In the genomic region with DNA sequence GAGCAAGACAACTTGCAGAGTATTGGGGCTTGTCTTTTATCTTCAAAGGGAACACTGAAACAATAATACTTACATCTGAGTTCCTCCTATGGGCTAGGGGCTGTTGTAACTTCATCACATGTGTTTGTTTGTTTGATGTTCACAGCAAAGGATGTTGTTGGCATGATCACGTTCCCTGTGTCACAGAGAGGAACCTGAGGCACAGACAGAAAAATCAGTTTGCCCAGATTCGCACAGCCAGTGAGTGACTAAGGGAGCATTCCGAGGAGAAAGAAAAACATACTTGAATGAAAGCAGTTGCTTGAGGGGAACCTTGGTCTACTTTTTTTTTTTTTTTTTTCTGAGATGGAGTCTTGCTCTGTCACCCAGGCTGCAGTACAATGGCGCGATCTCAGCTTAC, we compare ENCODE assay signal across 25 cellular contexts.
DNase-seq lines count a peak whose midpoint lies in the region; ATAC-seq, FAIRE-seq and TF ChIP-seq lines count a peak whose summit lies in the region.
"Had no signal": no experiment of that assay in that cellular context is flagged by ENCODE, and none has a peak within 500 bp of the region (broad histone marks: within the 10 kb centered on the region; RNA-seq: fewer than 3 reads in every experiment).

No MANE protein-coding gene starts in this region.

- no peak overlapping the region for H3K4me3 Mint-ChIP-seq in osteocyte (ENCODE audit: unreplicated experiment)
- H3K4me3 Mint-ChIP-seq: activated naive CD8-positive, alpha-beta T cell treated with anti-CD3 and anti-CD28 coated beads, Interleukin-2, amount 10 ng/mL, durations not matched to agents 7 days and 5 days; natural killer cell treated with Interleukin-12 subunit alpha and Interleukin-12 subunit beta and Interleukin-15 and Interleukin-18, amount 100 ng/mL, for 72 hours; stimulated activated naive CD8-positive, alpha-beta T cell treated with anti-CD3 and anti-CD28 coated beads, Interleukin-15, Interleukin-2, amounts not matched to agents 100 ng/mL and 50 ng/mL, for 24 hours; T-helper 1 cell treated with Interleukin-12 subunit alpha and Interleukin-12 subunit beta and Interleukin-4 antibody, amounts not matched to agents 30 μg/mL and 1 μg/mL, for 36 hours; type B pancreatic cell had no signal

- peaks cover 44% of the 10 kb centered on the region for H3K4me1 Mint-ChIP-seq in osteocyte (ENCODE audit: unreplicated experiment)
- H3K4me1 Mint-ChIP-seq: activated naive CD8-positive, alpha-beta T cell treated with anti-CD3 and anti-CD28 coated beads, Interleukin-2, amount 10 ng/mL, durations not matched to agents 7 days and 5 days; CD8-positive, alpha-beta memory T cell had no signal

- ATAC-seq in HG02763 (IDR thresholded peaks at IDR 0.05; ENCODE audit: unreplicated experiment) (no peak), GM21360 (IDR thresholded peaks at IDR 0.05; ENCODE audit: unreplicated experiment) (no peak)
- ATAC-seq: HepG2; natural killer cell treated with Interleukin-12 subunit alpha and Interleukin-12 subunit beta and Interleukin-15 and Interleukin-18, amount 100 ng/mL, for 72 hours had no signal

- FAIRE-seq in RCC 7860 (lab: Jason Lieb, UNC), result peak; percentile 24
- FAIRE-seq: frontal cortex, HepG2, small intestine had no signal

- DNase-seq in Caki2 (ENCODE audit: low read depth), result peak; percentile 84
- peak; percentile 57 for DNase-seq in RCC 7860 (ENCODE audit: low spot score)
- peak; percentile 35 for DNase-seq in fibroblast of gingiva (ENCODE audit: low read depth)
- DNase-seq in osteocyte (ENCODE audit: extremely low spot score, unreplicated experiment), result no peak
- DNase-seq in NCI-H226, result no peak
- DNase-seq in NCI-H82 treated with DMSO at 0.1 percent for 48 hours (lab: John Stamatoyannopoulos, UW; ENCODE audit: unreplicated experiment), result no peak
- DNase-seq: activated CD8-positive, alpha-beta memory T cell treated with anti-CD3 and anti-CD28 coated beads, Interleukin-2, amount 50 U/mL, for 4 hours; activated naive CD8-positive, alpha-beta T cell treated with anti-CD3 and anti-CD28 coated beads, Interleukin-2, amount 10 ng/mL, durations not matched to agents 7 days and 5 days; CD8-positive, alpha-beta memory T cell; MM.1S; NCI-H1436 treated with DMSO at 0.1 percent for 48 hours; NCI-H2171; NCI-H69; PC-9; small intestine; stimulated activated CD4-positive, alpha-beta T cell treated with anti-CD3 and anti-CD28 coated beads, Interleukin-2, amount 100 ng/mL, for 48 hours had no signal

- H3K27me3 Mint-ChIP-seq in osteocyte (ENCODE audit: unreplicated experiment), result no peaks in the 10 kb centered on the region
- H3K27me3 Mint-ChIP-seq: progenitor cell of endocrine pancreas had no signal

- peak overlapping the region; percentile 92 for H3K27ac Mint-ChIP-seq in osteocyte (ENCODE audit: unreplicated experiment)
- H3K27ac Mint-ChIP-seq: activated naive CD8-positive, alpha-beta T cell treated with anti-CD3 and anti-CD28 coated beads, Interleukin-2, amount 10 ng/mL, durations not matched to agents 7 days and 5 days; CD8-positive, alpha-beta memory T cell; natural killer cell treated with Interleukin-12 subunit alpha and Interleukin-12 subunit beta and Interleukin-15 and Interleukin-18, amount 100 ng/mL, for 72 hours; progenitor cell of endocrine pancreas; stimulated activated naive CD8-positive, alpha-beta T cell treated with anti-CD3 and anti-CD28 coated beads, Interleukin-15, Interleukin-2, amounts not matched to agents 100 ng/mL and 50 ng/mL, for 24 hours; T-helper 1 cell treated with Interleukin-12 subunit alpha and Interleukin-12 subunit beta and Interleukin-4 antibody, amounts not matched to agents 30 μg/mL and 1 μg/mL, for 36 hours; type B pancreatic cell had no signal

- in situ Hi-C loops in Caki2 (cut with HindIII; ENCODE audit: low pct_unique_long_range_greater_than_20kb, low sequenced_read_pairs), result no loop called here

- H3K36me3 Mint-ChIP-seq in osteocyte (ENCODE audit: unreplicated experiment), result no peaks in the 10 kb centered on the region
- H3K36me3 Mint-ChIP-seq: activated naive CD8-positive, alpha-beta T cell treated with anti-CD3 and anti-CD28 coated beads, Interleukin-2, amount 10 ng/mL, durations not matched to agents 7 days and 5 days; CD8-positive, alpha-beta memory T cell; natural killer cell treated with Interleukin-12 subunit alpha and Interleukin-12 subunit beta and Interleukin-15 and Interleukin-18, amount 100 ng/mL, for 72 hours; type B pancreatic cell had no signal

- H3K9me3 Mint-ChIP-seq in osteocyte (ENCODE audit: unreplicated experiment), result no peaks in the 10 kb centered on the region
- H3K9me3 Mint-ChIP-seq: activated naive CD8-positive, alpha-beta T cell treated with anti-CD3 and anti-CD28 coated beads, Interleukin-2, amount 10 ng/mL, durations not matched to agents 7 days and 5 days; CD8-positive, alpha-beta memory T cell; natural killer cell treated with Interleukin-12 subunit alpha and Interleukin-12 subunit beta and Interleukin-15 and Interleukin-18, amount 100 ng/mL, for 72 hours; stimulated activated naive CD8-positive, alpha-beta T cell treated with anti-CD3 and anti-CD28 coated beads, Interleukin-15, Interleukin-2, amounts not matched to agents 100 ng/mL and 50 ng/mL, for 24 hours; T-helper 1 cell treated with Interleukin-12 subunit alpha and Interleukin-12 subunit beta and Interleukin-4 antibody, amounts not matched to agents 30 μg/mL and 1 μg/mL, for 36 hours; type B pancreatic cell had no signal

- no peak for TF ChIP-seq CTCF in osteocyte (IDR thresholded peaks at IDR 0.05)

Comparison
In these comparisons a context has a peak if more than half of its experiments do, and no peak if none do; other contexts are left out.
1. DNase-seq: peak in Caki2 (single experiment), RCC 7860 (single experiment) and fibroblast of gingiva (single experiment); none in osteocyte (single experiment), NCI-H226 (single experiment) and NCI-H82 treated with DMSO at 0.1 percent for 48 hours (single experiment).